11 cellular contexts compared by ENCODE assay signal in genomic region chr5:142674438-142675210, GRCh38. TPM values are rescaled to one million over a fixed set of nuclear protein-coding genes. Genes with fewer than 3 reads are reported as not detected.
DNase-seq lines count a peak whose midpoint lies in the region; ATAC-seq lines count a peak whose summit lies in the region.
"Had no signal": no experiment of that assay in that cellular context is flagged by ENCODE, and none has a peak within 500 bp of the region (broad histone marks: within the 10 kb centered on the region; RNA-seq: fewer than 3 reads in every experiment).

No MANE protein-coding gene starts in this region.

- no peaks in the 10 kb centered on the region for H3K36me3 ChIP-seq in GM23248 (ENCODE audit: low read depth)

- no peak overlapping the region for H3K4me3 ChIP-seq in GM23248

- H2AFZ ChIP-seq in GM23248, result peak overlapping the region; percentile 73

- 57 to 58% methylated on average over 19 of the region's 19 CpGs for WGBS in GM23248 (ENCODE audit: low coverage in 1 of 2, low lambda C conversion rate in 2 of 2, missing lambda C conversion rate in 2 of 2), 2 experiments

- H3K4me2 ChIP-seq in GM23248 (ENCODE audit: unreplicated experiment), result peak overlapping the region; percentile 22

- H4K20me1 ChIP-seq in GM23248 (ENCODE audit: insufficient read depth), result no peaks in the 10 kb centered on the region

- H3K27me3 ChIP-seq in GM23248 (replicated peaks; ENCODE audit: insufficient read depth), result no peaks in the 10 kb centered on the region

- no peaks in the 10 kb centered on the region for H3K9me3 ChIP-seq in GM23248 (ENCODE audit: low read depth)

- peak; percentile 82 for ATAC-seq in sciatic nerve
- no peak for ATAC-seq in GM19023 (IDR thresholded peaks at IDR 0.05; ENCODE audit: unreplicated experiment)
- ATAC-seq in HG02571 (IDR thresholded peaks at IDR 0.05; ENCODE audit: unreplicated experiment), result no peak
- no peak for ATAC-seq in HG03108 (IDR thresholded peaks at IDR 0.05; ENCODE audit: unreplicated experiment)

- peaks cover 35% of the 10 kb centered on the region for H3F3A ChIP-seq in GM23248 (ENCODE audit: insufficient read depth)

- intact Hi-C loops in sciatic nerve (cut with DNase I), result no loop called here

- in situ Hi-C loops in GM23248 (cut with MboI), result loop anchor here (25.0 kb wide), 1 partner anchor 512 kb away; no protein-coding TSS in a partner anchor

- H3K4me1 ChIP-seq in GM23248 (ENCODE audit: insufficient read depth), result peaks cover 36% of the 10 kb centered on the region

- peak overlapping the region; percentile 64 for H3K27ac ChIP-seq in GM23248

- peak overlapping the region; percentile 30 for H3K9ac ChIP-seq in GM23248

- no peaks in the 10 kb centered on the region for H3K79me2 ChIP-seq in GM23248 (ENCODE audit: insufficient read depth)

- peak; percentile 89 for DNase-seq in GM23248
- DNase-seq in astrocyte of the hippocampus (ENCODE audit: low read depth, low spot score), result peak; percentile 72
- peak; percentile 60 for DNase-seq in glomerular visceral epithelial cell (ENCODE audit: extremely low spot score)
- no peak for DNase-seq in sciatic nerve (ENCODE audit: low spot score)
- DNase-seq in activated CD4-positive, alpha-beta T cell treated with anti-CD3 and anti-CD28 coated beads for 4 hours, result no peak
- DNase-seq: MM.1S, occipital lobe had no signal

- no peaks in the 10 kb centered on the region for H3K9me2 ChIP-seq in GM23248 (ENCODE audit: insufficient read depth)

RNA-seq across cellular contexts. Expression of gene FGF1, which starts 11.3 kb away (rescaled TPM):
- total RNA-seq in GM23248 (2014; rRNA removed; shearing (Covaris generic)), result 9.2 and 13.8 TPM in 2 replicates
- 27.7 and 29.6 TPM in 2 replicates for polyA plus RNA-seq in GM23248 (2016; fragmentation: Nextera tagmentation; extraction: Ambion mirVana)
- total RNA-seq in sciatic nerve, result 316 TPM
- total RNA-seq: T-helper 2 cell treated with Interferon-gamma antibody and Interleukin-4, amounts not matched to agents 100 ng/mL and 5 ng/mL, for 36 hours had no signal

Comparison
In these comparisons a context has a peak if more than half of its experiments do, and no peak if none do; other contexts are left out.
1. DNase-seq: peak in GM23248 (single experiment), astrocyte of the hippocampus (single experiment) and glomerular visceral epithelial cell (single experiment); none in sciatic nerve (single experiment) and activated CD4-positive, alpha-beta T cell treated with anti-CD3 and anti-CD28 coated beads for 4 hours (0 of 2).
2. RNA of gene FGF1, which starts 11.3 kb away (total RNA-seq): 316 TPM in sciatic nerve (single experiment); 9.2 to 13.8 TPM in GM23248; every median in the first group is over 10 times any median in the second.